In genomic region chr16:50695017-50696000, GRCh38 we compare ENCODE assay signal across 14 cellular contexts. TPM values are rescaled to one million over a fixed set of nuclear protein-coding genes. Genes with fewer than 3 reads are reported as not detected.
DNase-seq lines count a peak whose midpoint lies in the region; ATAC-seq, FAIRE-seq and TF ChIP-seq lines count a peak whose summit lies in the region.
"Had no signal": no experiment of that assay in that cellular context is flagged by ENCODE, and none has a peak within 500 bp of the region (broad histone marks: within the 10 kb centered on the region; RNA-seq: fewer than 3 reads in every experiment).

No MANE protein-coding gene starts in this region.

- H3K27ac Mint-ChIP-seq in activated naive CD8-positive, alpha-beta T cell treated with anti-CD3 and anti-CD28 coated beads, Interleukin-2, amount 10 ng/mL, durations not matched to agents 7 days and 5 days, result peak overlapping the region; percentile 19
- H3K27ac Mint-ChIP-seq in H9, result no peak overlapping the region
- H3K27ac Mint-ChIP-seq: progenitor cell of endocrine pancreas had no signal

- TF ChIP-seq RAD21 in liver (IDR thresholded peaks at IDR 0.05), result no peak

- TF ChIP-seq CTCF in liver (IDR thresholded peaks at IDR 0.05; ENCODE audit: low read depth, low read length, missing input control) (no peak), H9 (conservative IDR thresholded peaks at IDR 0.05) (no peak)

- no peak overlapping the region for H2AFZ ChIP-seq in H9 (ENCODE audit: low read length)

- H2BK20ac ChIP-seq in H9 (ENCODE audit: low read depth, low read length, poor library complexity, severe bottlenecking), result no peak overlapping the region

- H3T11ph ChIP-seq in H9 (ENCODE audit: low read length), result no peak overlapping the region

- H3K56ac ChIP-seq in H9 (ENCODE audit: insufficient read length, low read depth, low read length), result no peak overlapping the region

- H3K9ac ChIP-seq in liver (ENCODE audit: low read depth in 1 of 2, low read length in 2 of 2), result no peak overlapping the region
- no peak overlapping the region for H3K9ac ChIP-seq in H9 (ENCODE audit: extremely low read depth, insufficient read length, low read length)

- no peaks in the 10 kb centered on the region for H3K27me3 ChIP-seq in liver (ENCODE audit: control insufficient read depth in 4 of 4, insufficient read depth in 4 of 4, low read length in 3 of 4)
- peaks cover 8% of the 10 kb centered on the region; the same call in 1 of the 2 replicates for H3K27me3 ChIP-seq in H9 (ENCODE audit: insufficient read depth, low read length)
- H3K27me3 ChIP-seq: MG63 had no signal

- H3K4ac ChIP-seq in H9 (ENCODE audit: low read depth, low read length), result no peak overlapping the region

- H3K9me3 ChIP-seq in liver (ENCODE audit: control insufficient read depth in 4 of 4, low read length in 3 of 4) (no peaks in the 10 kb centered on the region), H9 (ENCODE audit: control insufficient read depth, low read depth, low read length) (no peaks in the 10 kb centered on the region)
- H3K9me3 ChIP-seq: MG63 had no signal

- peak; percentile 4 for FAIRE-seq in GM19239 (lab: Jason Lieb, UNC)
- FAIRE-seq: endometrium had no signal

- peaks cover 6 to 45% (median 24%) of the 10 kb centered on the region in 4 donors for H3K4me1 ChIP-seq in liver (ENCODE audit: control insufficient read depth in 4 of 4, insufficient read depth in 4 of 4, low read length in 3 of 4)
- H3K4me1 ChIP-seq in H9 (ENCODE audit: insufficient read depth, low read length), result no peaks in the 10 kb centered on the region

- H3K18ac ChIP-seq in H9 (ENCODE audit: insufficient read length, low read depth, low read length), result no peak overlapping the region

- H2BK12ac ChIP-seq in H9 (ENCODE audit: insufficient read length, low read depth, low read length), result no peak overlapping the region

- H3K23me2 ChIP-seq in H9 (ENCODE audit: insufficient read length, low read depth, low read length, poor library complexity, severe bottlenecking), result peaks cover 6% of the 10 kb centered on the region

- H3K36me3 ChIP-seq in liver (ENCODE audit: control insufficient read depth in 4 of 4, insufficient read depth in 3 of 4, low read depth in 1 of 4, low read length in 3 of 4), result no peaks in the 10 kb centered on the region
- H3K36me3 ChIP-seq: MG63 had no signal

- no peak overlapping the region for H4K91ac ChIP-seq in H9 (ENCODE audit: insufficient read length, low read depth, low read length)

- no peak for ATAC-seq in activated naive CD8-positive, alpha-beta T cell treated with anti-CD3 and anti-CD28 coated beads, Interleukin-2, amount 10 ng/mL, durations not matched to agents 7 days and 5 days (ENCODE audit: low read depth)
- no peak for ATAC-seq in HG02938 (IDR thresholded peaks at IDR 0.05; ENCODE audit: unreplicated experiment)
- ATAC-seq: CD8-positive, alpha-beta T cell had no signal

- H4K20me1 ChIP-seq in H9 (ENCODE audit: control insufficient read depth, insufficient read depth, insufficient read length), result no peaks in the 10 kb centered on the region

- H3K27me3 Mint-ChIP-seq in activated naive CD8-positive, alpha-beta T cell treated with anti-CD3 and anti-CD28 coated beads, Interleukin-2, amount 10 ng/mL, durations not matched to agents 7 days and 5 days, result peaks cover 15% of the 10 kb centered on the region
- peaks cover 56% of the 10 kb centered on the region for H3K27me3 Mint-ChIP-seq in H9 (ENCODE audit: low read depth)

- no peak overlapping the region for H2AK5ac ChIP-seq in H9 (ENCODE audit: insufficient read length, low read length)

- H3K4me2 ChIP-seq in H9 (ENCODE audit: insufficient read depth, insufficient read length, low read length), result no peak overlapping the region

- POLR2A ChIA-PET in activated naive CD8-positive, alpha-beta T cell treated with anti-CD3 and anti-CD28 coated beads, Interleukin-2, amount 10 ng/mL, durations not matched to agents 7 days and 5 days (lab: Charles Lee), result interaction anchor here (0.6 to 1.2 kb wide), 3 partner anchors 21 to 50 kb away, joined by 3 to 4 read pairs (median 3); no protein-coding TSS in a partner anchor

- peaks cover 2% of the 10 kb centered on the region for H3K36me3 Mint-ChIP-seq in activated naive CD8-positive, alpha-beta T cell treated with anti-CD3 and anti-CD28 coated beads, Interleukin-2, amount 10 ng/mL, durations not matched to agents 7 days and 5 days
- H3K36me3 Mint-ChIP-seq in H9 (ENCODE audit: insufficient read depth in 1 of 3, low read depth in 3 of 3), result no peaks in the 10 kb centered on the region
- H3K36me3 Mint-ChIP-seq: CD8-positive, alpha-beta T cell had no signal

- no peak overlapping the region for H4K5ac ChIP-seq in H9 (ENCODE audit: insufficient read length, low read depth, low read length)

- H3K79me2 ChIP-seq in H9 (ENCODE audit: insufficient read depth, low read length), result no peaks in the 10 kb centered on the region

- H3K9me3 Mint-ChIP-seq in activated naive CD8-positive, alpha-beta T cell treated with anti-CD3 and anti-CD28 coated beads, Interleukin-2, amount 10 ng/mL, durations not matched to agents 7 days and 5 days, result no peaks in the 10 kb centered on the region
- no peaks in the 10 kb centered on the region; a peak in 2 of 5 replicates for H3K9me3 Mint-ChIP-seq in H9
- H3K9me3 Mint-ChIP-seq: CD8-positive, alpha-beta T cell had no signal

- H3K14ac ChIP-seq in H9 (ENCODE audit: insufficient read depth, low read length), result no peak overlapping the region

- peaks cover 39% of the 10 kb centered on the region for H3K4me1 Mint-ChIP-seq in activated naive CD8-positive, alpha-beta T cell treated with anti-CD3 and anti-CD28 coated beads, Interleukin-2, amount 10 ng/mL, durations not matched to agents 7 days and 5 days
- H3K4me1 Mint-ChIP-seq in H9, result peaks cover 9 to 11% of the 10 kb centered on the region in 2 experiments

- DNase-seq in AML-193 (lab: John Stamatoyannopoulos, UW) (peak; percentile 83 to 91), GM19239 (ENCODE audit: insufficient read length, low spot score) (no peak), 8988T (no peak), H9 (no peak), NCI-H1694 treated with DMSO at 0.1 percent for 48 hours (lab: John Stamatoyannopoulos, UW) (no peak)
- no peak for DNase-seq in activated naive CD8-positive, alpha-beta T cell treated with anti-CD3 and anti-CD28 coated beads, Interleukin-2, amount 10 ng/mL, durations not matched to agents 7 days and 5 days
- DNase-seq: CD8-positive, alpha-beta T cell; MG63; NK-92 treated with Interleukin-12 subunit alpha and Interleukin-12 subunit beta, amount 100 ng/mL, for 24 hours had no signal

- no peak overlapping the region for H2BK120ac ChIP-seq in H9 (ENCODE audit: low read depth, low read length, poor library complexity, severe bottlenecking)

- no peak overlapping the region for H2BK15ac ChIP-seq in H9 (ENCODE audit: low read depth, low read length)

- peak overlapping the region; percentile 5 for H3K4me3 Mint-ChIP-seq in activated naive CD8-positive, alpha-beta T cell treated with anti-CD3 and anti-CD28 coated beads, Interleukin-2, amount 10 ng/mL, durations not matched to agents 7 days and 5 days
- no peak overlapping the region for H3K4me3 Mint-ChIP-seq in H9

- 95% methylated on average over 9 of the region's 9 CpGs for WGBS in liver
- WGBS in H9 (ENCODE audit: extremely low coverage, insufficient read length, low lambda C conversion rate), result no CpG with 5 or more reads among the region's 9 CpGs

- H3K4me3 ChIP-seq in liver (ENCODE audit: low read depth in 1 of 3, low read length in 3 of 3), result no peak overlapping the region
- H3K4me3 ChIP-seq: MG63 had no signal

- H3K79me1 ChIP-seq in H9 (ENCODE audit: insufficient read depth, low read depth, low read length, poor library complexity, severe bottlenecking), result no peaks in the 10 kb centered on the region

- H4K8ac ChIP-seq in H9 (replicated peaks; ENCODE audit: insufficient read length, low read depth, low read length), result no peak overlapping the region

- no peak overlapping the region for H3K23ac ChIP-seq in H9 (ENCODE audit: insufficient read length, low read depth, low read length)

- no peak overlapping the region for H2BK5ac ChIP-seq in H9 (ENCODE audit: insufficient read length, low read length)

- H3K27ac ChIP-seq in liver (ENCODE audit: low read depth in 1 of 2, low read length in 2 of 2) (peak overlapping the region; percentile 82 to 96), H9 (ENCODE audit: insufficient read length, low read depth, low read length) (no peak overlapping the region)
- H3K27ac ChIP-seq: VCaP had no signal

TF ChIP-seq in liver, 16 proteins besides CTCF, POLR2A, EP300 and RAD21 (continues in another document):
- TF ChIP-seq TAF1 (conservative IDR thresholded peaks at IDR 0.05), result no peak
- peak; percentile 44 for TF ChIP-seq SP1 (IDR thresholded peaks at IDR 0.05)
- no peak for TF ChIP-seq MAX (IDR thresholded peaks at IDR 0.05)
- TF ChIP-seq RXRA (IDR thresholded peaks at IDR 0.05), result peak; percentile 52
- TF ChIP-seq NR2F2 (IDR thresholded peaks at IDR 0.05), result no peak
- no peak for TF ChIP-seq EGR1 (IDR thresholded peaks at IDR 0.05; ENCODE audit: low read depth in 2 of 2)
- no peak for TF ChIP-seq ATF3 (IDR thresholded peaks at IDR 0.05)

RNA-seq across cellular contexts. Expression of gene NOD2, which starts 1.9 kb away (rescaled TPM):
- 1 to 10 TPM; 2.8 to 3.5 TPM for total RNA-seq in activated naive CD8-positive, alpha-beta T cell treated with anti-CD3 and anti-CD28 coated beads, Interleukin-2, amount 10 ng/mL, durations not matched to agents 7 days and 5 days
- 1 to 10 TPM in 1 of 2 donors, under 1 TPM in 1; 0.61 to 1.3 TPM for total RNA-seq in liver
- polyA plus RNA-seq in liver, result under 1 TPM; 0.35 TPM
- 0.17 and 0.26 TPM in 2 replicates for total RNA-seq in H9 (2021)
- total RNA-seq: progenitor cell of endocrine pancreas had no signal

RNA-seq across cellular contexts. Expression of gene SNX20, which starts 14.2 kb away (rescaled TPM):
- 10 to 100 TPM; 70.6 to 76.3 TPM for total RNA-seq in activated naive CD8-positive, alpha-beta T cell treated with anti-CD3 and anti-CD28 coated beads, Interleukin-2, amount 10 ng/mL, durations not matched to agents 7 days and 5 days
- total RNA-seq in liver (1 to 10 TPM; 1.3 to 3.5 TPM), H9 (2021) (not detected in 2 replicates)
- polyA plus RNA-seq in liver, result under 1 TPM; 0.40 to 0.70 TPM
- total RNA-seq: progenitor cell of endocrine pancreas had no signal

RNA-seq across cellular contexts. Expression of gene CYLD, which starts 46.6 kb away (rescaled TPM):
- total RNA-seq in activated naive CD8-positive, alpha-beta T cell treated with anti-CD3 and anti-CD28 coated beads, Interleukin-2, amount 10 ng/mL, durations not matched to agents 7 days and 5 days, result 100 to 1,000 TPM; 166 to 172 TPM
- total RNA-seq in liver (10 to 100 TPM; 16.5 to 42.7 TPM), H9 (2021) (12.5 and 13.3 TPM in 2 replicates)
- polyA plus RNA-seq in liver, result 10 to 100 TPM in 1 of 2 donors, 1 to 10 TPM in 1; 8.2 to 11.1 TPM

Comparison
In these comparisons a context has a peak if more than half of its experiments do, and no peak if none do; other contexts are left out.
1. DNase-seq: peak in AML-193 (2 of 2); none in GM19239 (single experiment), activated naive CD8-positive, alpha-beta T cell treated with anti-CD3 and anti-CD28 coated beads, Interleukin-2, amount 10 ng/mL, durations not matched to agents 7 days and 5 days (single experiment), 8988T (single experiment), H9 (single experiment) and NCI-H1694 treated with DMSO at 0.1 percent for 48 hours (single experiment).
2. RNA of gene SNX20, which starts 14.2 kb away (total RNA-seq): 70.6 to 76.3 TPM in activated naive CD8-positive, alpha-beta T cell treated with anti-CD3 and anti-CD28 coated beads, Interleukin-2, amount 10 ng/mL, durations not matched to agents 7 days and 5 days; 1.3 to 3.5 TPM in liver and not detected in H9; every median in the first group is over 10 times any median in the second.